In genomic region chr13:67353891-67354459, GRCh38 we compare ENCODE assay signal across 1 cellular context.
TF ChIP-seq lines count a peak whose summit lies in the region.

No MANE protein-coding gene starts in this region.

TF ChIP-seq in GM12878, 131 proteins besides CTCF, POLR2A, EP300 and RAD21 (continued from another document):
- TF ChIP-seq SP1 (IDR thresholded peaks at IDR 0.05; ENCODE audit: low read depth, low read length) (no peak), ZNF592 (IDR thresholded peaks at IDR 0.05) (no peak), ESRRA (IDR thresholded peaks at IDR 0.05; ENCODE audit: low read length) (no peak), NKRF (conservative IDR thresholded peaks at IDR 0.05) (no peak), KAT2A (conservative IDR thresholded peaks at IDR 0.05; ENCODE audit: control insufficient read depth, low read depth, low read length) (no peak), FOXK2 (IDR thresholded peaks at IDR 0.05) (no peak), HSF1 (IDR thresholded peaks at IDR 0.05; ENCODE audit: low read depth, low read length) (no peak)
